In the genomic region with DNA sequence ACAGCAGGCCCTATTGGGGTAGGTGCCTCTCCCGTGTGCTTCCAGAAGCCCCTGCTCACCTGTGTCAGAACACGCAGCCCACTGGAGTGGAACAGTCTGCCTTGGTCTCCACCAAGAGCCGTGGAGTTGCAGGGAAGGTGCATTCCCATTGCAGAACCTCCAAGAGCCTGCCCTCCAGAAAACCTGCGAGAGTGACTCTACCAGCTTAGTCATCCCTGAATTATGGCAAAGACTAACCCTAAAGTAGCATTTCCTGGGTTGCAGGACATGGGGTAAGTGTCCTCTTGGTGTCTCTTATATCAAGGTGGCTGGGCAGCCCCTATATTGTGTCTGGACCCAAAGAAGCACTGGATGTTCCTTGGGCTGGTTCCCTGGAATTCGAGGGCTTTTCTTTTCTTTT, we compare ENCODE assay signal across 19 cellular contexts.
"Had no signal": no experiment of that assay in that cellular context is flagged by ENCODE, and none has a peak within 500 bp of the region (broad histone marks: within the 10 kb centered on the region; RNA-seq: fewer than 3 reads in every experiment).

No MANE protein-coding gene starts in this region.

- H3K27me3 Mint-ChIP-seq: T-helper 17 cell had no signal

- FAIRE-seq: islet of Langerhans, pancreas had no signal

- H3K36me3 ChIP-seq: heart left ventricle, pancreas, right atrium auricular region, spleen, thyroid gland had no signal

- H3K9me3 Mint-ChIP-seq: memory B cell had no signal

- ATAC-seq: activated CD4-positive, CD25-positive, alpha-beta regulatory T cell treated with anti-CD3 and anti-CD28 coated beads, Interleukin-2, amount 50 U/mL, for 24 hours; heart left ventricle; pancreas; psoas muscle; T-helper 17 cell had no signal

- H3K36me3 Mint-ChIP-seq: memory B cell had no signal

- H3K4me1 Mint-ChIP-seq: memory B cell had no signal

- H3K27me3 ChIP-seq: right atrium auricular region, thyroid gland had no signal

- H3K4me3 ChIP-seq: coronary artery, heart left ventricle, pancreas, psoas muscle, right atrium auricular region, spleen, thyroid gland had no signal

- DNase-seq: activated CD4-positive, alpha-beta T cell treated with anti-CD3 and anti-CD28 coated beads, Interleukin-2, amount 50 U/mL, for 4 hours; activated gamma-delta T cell; amygdala; cerebellar nuclear complex; heart left ventricle; nephron progenitor cell; pancreas; psoas muscle; spleen; stimulated activated CD4-positive, alpha-beta T cell treated with anti-CD3 and anti-CD28 coated beads, Interleukin-4, amount 100 ng/mL, for 1 hour; stimulated activated naive CD4-positive, alpha-beta T cell treated with Interleukin-2 at 50 U/mL for 16 hours; substantia nigra; T-helper 17 cell; thyroid gland had no signal

- H3K4me3 Mint-ChIP-seq: memory B cell, nephron progenitor cell, T-helper 17 cell had no signal

- H3K27ac Mint-ChIP-seq: memory B cell, nephron progenitor cell, T-helper 17 cell had no signal
